22 cellular contexts compared by ENCODE assay signal in the genomic region with DNA sequence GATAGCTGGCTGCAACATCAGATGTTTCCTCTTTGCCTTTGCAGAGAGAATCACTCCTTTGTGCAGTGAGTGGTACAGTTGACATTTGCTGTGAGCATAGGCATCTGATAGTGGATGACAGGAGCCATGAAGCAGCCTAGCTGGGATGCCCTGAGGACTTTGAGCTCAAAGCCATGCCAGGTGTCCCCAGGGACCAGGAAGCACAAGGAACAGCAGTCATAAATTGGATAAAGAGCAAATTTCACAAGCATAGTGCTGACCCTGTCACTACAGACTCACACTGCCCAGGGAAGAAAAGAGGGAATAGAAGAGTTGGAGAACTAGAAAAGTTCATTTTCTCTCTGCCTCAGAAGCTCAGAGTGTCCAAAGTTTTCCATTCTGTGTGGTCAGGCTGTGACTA.
"Had no signal": no experiment of that assay in that cellular context is flagged by ENCODE, and none has a peak within 500 bp of the region (broad histone marks: within the 10 kb centered on the region; RNA-seq: fewer than 3 reads in every experiment).

No MANE protein-coding gene starts in this region.

- H3K4me1 ChIP-seq: adrenal gland, prostate gland, right atrium auricular region, thyroid gland had no signal

- H3K27me3 ChIP-seq: adrenal gland, heart right ventricle, right atrium auricular region, thyroid gland had no signal

- H3K4me3 ChIP-seq: adrenal gland, coronary artery, heart right ventricle, lung, prostate gland, right atrium auricular region, thyroid gland had no signal

- H3K36me3 ChIP-seq: adrenal gland, heart right ventricle, prostate gland, right atrium auricular region, thyroid gland had no signal

- H3K27ac ChIP-seq: adrenal gland, coronary artery, heart right ventricle, prostate gland, right atrium auricular region, thyroid gland had no signal

- ATAC-seq: activated CD4-positive, alpha-beta T cell treated with anti-CD3 and anti-CD28 coated beads for 36 hours; activated T-helper 17 cell treated with anti-CD3 and anti-CD28 coated beads, Interleukin-2, amount 50 U/mL, for 72 hours; heart right ventricle; natural killer cell; WTC11 had no signal

- DNase-seq: activated CD4-positive, alpha-beta T cell treated with anti-CD3 and anti-CD28 coated beads for 36 hours; activated CD4-positive, alpha-beta T cell treated with anti-CD3 and anti-CD28 coated beads, Interleukin-2, amount 50 U/mL, for 4 hours; activated CD8-positive, alpha-beta memory T cell treated with anti-CD3 and anti-CD28 coated beads for 24 hours; activated CD8-positive, alpha-beta memory T cell treated with anti-CD3 and anti-CD28 coated beads, Interleukin-2, amount 50 U/mL, for 4 hours; activated naive CD4-positive, alpha-beta T cell; activated T-cell treated with anti-CD3 and anti-CD28 coated beads, Interleukin-2, amount 50 U/mL, for 24 hours; adrenal gland; endodermal cell; heart right ventricle; natural killer cell; stimulated activated CD4-positive, alpha-beta T cell treated with anti-CD3 and anti-CD28 coated beads, Interleukin-12 subunit alpha, Interleukin-12 subunit beta, amount 100 ng/mL, for 4 hours; stimulated activated CD4-positive, alpha-beta T cell treated with anti-CD3 and anti-CD28 coated beads, Interleukin-4, amount 100 ng/mL, for 4 hours; substantia nigra; T-helper 1 cell; T-helper 9 cell; thyroid gland had no signal

- H3K9me3 ChIP-seq: prostate gland, right atrium auricular region, thyroid gland had no signal
